ENCODE assay signal across 20 cellular contexts in the genomic region with DNA sequence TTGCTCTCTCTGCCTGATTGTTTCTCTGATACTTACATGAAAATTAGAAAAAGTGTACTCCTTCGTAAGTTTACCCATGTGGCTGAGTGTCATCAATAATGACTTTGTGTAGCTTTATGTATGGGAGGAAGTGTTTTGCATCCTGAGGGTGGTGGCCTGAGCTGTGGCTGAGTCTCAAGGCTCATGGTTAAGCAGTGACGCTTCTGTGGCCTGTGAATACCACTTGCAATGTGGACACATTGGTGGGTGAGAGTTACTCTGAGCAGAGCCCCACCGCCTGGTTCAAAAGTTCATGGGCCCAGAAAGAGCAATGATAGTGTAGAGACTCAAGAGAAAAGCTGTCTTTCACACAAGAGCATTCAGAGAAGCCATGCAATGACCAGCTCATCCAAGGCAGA. TPM values are rescaled to one million over a fixed set of nuclear protein-coding genes. Genes with fewer than 3 reads are reported as not detected.
DNase-seq lines count a peak whose midpoint lies in the region; ATAC-seq and TF ChIP-seq lines count a peak whose summit lies in the region.
"Had no signal": no experiment of that assay in that cellular context is flagged by ENCODE, and none has a peak within 500 bp of the region (broad histone marks: within the 10 kb centered on the region; RNA-seq: fewer than 3 reads in every experiment).

No MANE protein-coding gene starts in this region.

- H3K4me1 Mint-ChIP-seq in immature natural killer cell = peaks cover 44 to 52% of the 10 kb centered on the region in 2 donors

- DNase-seq in GM12865 (ENCODE audit: low read depth) (peak; percentile 77), MV-4-11 (lab: John Stamatoyannopoulos, UW) (peak; percentile 18), immature natural killer cell (peak; percentile 89 to 91 (median 89)), Peyer's patch (no peak), mucosa of descending colon (no peak), NCI-H128 (lab: John Stamatoyannopoulos, UW; ENCODE audit: unreplicated experiment) (no peak)
- peak; percentile 19 for DNase-seq in stimulated activated CD8-positive, alpha-beta memory T cell treated with anti-CD3 and anti-CD28 coated beads, Interleukin-12 subunit alpha, Interleukin-12 subunit beta, amount 100 ng/mL, for 1 hour (ENCODE audit: low read depth)
- DNase-seq in activated effector memory CD4-positive, alpha-beta T cell treated with Interleukin-2 at 50 U/mL for 16 hours = no peak
- DNase-seq: activated CD4-positive, alpha-beta T cell treated with anti-CD3 and anti-CD28 coated beads for 48 hours; activated gamma-delta T cell treated with Interleukin-2 at 50 U/mL for 16 hours; amniotic stem cell; hippocampal formation; islet precursor cell; NCI-H1694; NCI-H69; sigmoid colon; substantia nigra had no signal

- ATAC-seq in mucosa of descending colon = no peak

- TF ChIP-seq CTCF in GM12865 (IDR thresholded peaks at IDR 0.05; ENCODE audit: insufficient read depth, low read depth, low read length, missing control alignments) (no peak), Peyer's patch (IDR thresholded peaks at IDR 0.05) (no peak), mucosa of descending colon (IDR thresholded peaks at IDR 0.05) (no peak)

- H3K9me3 Mint-ChIP-seq in immature natural killer cell = peaks cover 0 to 2% (median 0%) of the 10 kb centered on the region in 6 donors

- no peak for TF ChIP-seq POLR2A in Peyer's patch (IDR thresholded peaks at IDR 0.05)

- H3K27me3 Mint-ChIP-seq in immature natural killer cell (ENCODE audit: low read depth in 3 of 3) = peaks cover 9 to 14% (median 11%) of the 10 kb centered on the region in 3 donors

- H3K27ac ChIP-seq in Peyer's patch = no peak overlapping the region
- H3K27ac ChIP-seq: BLaER1, sigmoid colon, vagina had no signal

- peak overlapping the region; percentile 1 to 53 (median 18) for H3K4me3 Mint-ChIP-seq in immature natural killer cell

- H3K36me3 Mint-ChIP-seq in immature natural killer cell = no peaks in the 10 kb centered on the region

- intact Hi-C loops in mucosa of descending colon (cut with DNase I, micrococcal nuclease) = no loop called here

- H3K27me3 ChIP-seq in Peyer's patch = no peaks in the 10 kb centered on the region
- H3K27me3 ChIP-seq: BLaER1, sigmoid colon, vagina had no signal

- H3K4me1 ChIP-seq in Peyer's patch = no peaks in the 10 kb centered on the region
- H3K4me1 ChIP-seq in mucosa of descending colon (ENCODE audit: low read depth) = no peaks in the 10 kb centered on the region
- H3K4me1 ChIP-seq: vagina had no signal

- no peaks in the 10 kb centered on the region for H3K36me3 ChIP-seq in Peyer's patch
- no peaks in the 10 kb centered on the region for H3K36me3 ChIP-seq in mucosa of descending colon (ENCODE audit: low read depth)
- H3K36me3 ChIP-seq: BLaER1, sigmoid colon, vagina had no signal

- no peaks in the 10 kb centered on the region for H3K9me3 ChIP-seq in Peyer's patch
- no peaks in the 10 kb centered on the region for H3K9me3 ChIP-seq in mucosa of descending colon
- H3K9me3 ChIP-seq: BLaER1, sigmoid colon, vagina had no signal

- H3K4me3 ChIP-seq in GM12865 (ENCODE audit: low read depth, low read length) = no peak overlapping the region
- H3K4me3 ChIP-seq in Peyer's patch = no peak overlapping the region
- H3K4me3 ChIP-seq in mucosa of descending colon = no peak overlapping the region
- H3K4me3 ChIP-seq: BLaER1, lung, sigmoid colon, vagina had no signal

- H3K27ac Mint-ChIP-seq in immature natural killer cell = peak overlapping the region; percentile 48 to 87 (median 80)

RNA-seq across cellular contexts. Expression of a gene that starts 55.2 kb away (rescaled TPM):
- 1 to 10 TPM in 1 of 3 donors, under 1 TPM in 2; 0.30 to 7.0 (median 0.84) TPM for polyA plus RNA-seq in immature natural killer cell
- 10 to 100 TPM in 3 of 4 donors, 1 to 10 TPM in 1; 8.1 to 73.4 (median 12.4) TPM for total RNA-seq in Peyer's patch
- 10 to 100 TPM in 1 of 3 donors, 1 to 10 TPM in 2; 4.2 to 39.1 (median 8.5) TPM for total RNA-seq in mucosa of descending colon

Comparison
In these comparisons a context has a peak if more than half of its experiments do, and no peak if none do; other contexts are left out.
1. DNase-seq: peak in GM12865 (single experiment), MV-4-11 (single experiment), immature natural killer cell (3 of 3) and stimulated activated CD8-positive, alpha-beta memory T cell treated with anti-CD3 and anti-CD28 coated beads, Interleukin-12 subunit alpha, Interleukin-12 subunit beta, amount 100 ng/mL, for 1 hour (single experiment); none in Peyer's patch (0 of 3), mucosa of descending colon (0 of 3), activated effector memory CD4-positive, alpha-beta T cell treated with Interleukin-2 at 50 U/mL for 16 hours (single experiment) and NCI-H128 (single experiment).